In the genomic region with DNA sequence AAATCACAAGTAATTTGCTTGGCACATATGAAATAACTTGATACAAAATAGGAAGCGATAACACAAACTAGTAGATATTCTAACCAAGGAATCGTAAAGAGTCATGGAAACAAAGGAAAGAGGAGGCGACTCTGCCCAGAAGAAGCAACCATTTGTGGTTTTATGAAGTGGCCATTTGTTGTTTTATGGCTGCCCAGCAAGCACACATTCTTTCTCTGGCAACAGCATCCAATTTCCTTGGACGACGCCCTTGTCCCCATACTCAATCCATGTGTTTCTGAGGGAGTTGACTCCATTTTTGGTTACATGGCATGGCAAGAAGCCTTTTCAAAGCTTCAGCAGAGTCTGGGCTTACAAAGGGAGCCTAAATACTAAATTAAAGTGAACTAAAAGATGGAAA, we compare ENCODE assay signal across 12 cellular contexts.
DNase-seq lines count a peak whose midpoint lies in the region; ATAC-seq and TF ChIP-seq lines count a peak whose summit lies in the region.
"Had no signal": no experiment of that assay in that cellular context is flagged by ENCODE, and none has a peak within 500 bp of the region (broad histone marks: within the 10 kb centered on the region; RNA-seq: fewer than 3 reads in every experiment).

No MANE protein-coding gene starts in this region.

- TF ChIP-seq CTCF in AG10803 (conservative IDR thresholded peaks at IDR 0.05; ENCODE audit: low read length), result no peak

- no peak overlapping the region for H3K4me3 ChIP-seq in AG10803 (ENCODE audit: low read length)
- H3K4me3 ChIP-seq: SJCRH30 had no signal

- ATAC-seq in HG03378 (IDR thresholded peaks at IDR 0.05; ENCODE audit: unreplicated experiment), result no peak
- ATAC-seq: right cardiac atrium had no signal

- DNase-seq in AG10803 (ENCODE audit: low read depth) (peak; percentile 37), EH (ENCODE audit: low read depth) (peak; percentile 19), NCI-H748 treated with DMSO at 0.1 percent for 48 hours (lab: John Stamatoyannopoulos, UW) (peak; percentile 32), kidney tubule cell (ENCODE audit: low spot score) (peak; percentile 25), substantia nigra (lab: John Stamatoyannopoulos, UW) (no peak)
- no peak for DNase-seq in stimulated activated CD4-positive, alpha-beta T cell treated with anti-CD3 and anti-CD28 coated beads, Interleukin-12 subunit alpha, Interleukin-12 subunit beta, amount 100 ng/mL, for 4 hours
- DNase-seq: glutamatergic neuron; NCI-H146; right cardiac atrium; stimulated activated CD4-positive, alpha-beta T cell treated with anti-CD3 and anti-CD28 coated beads, Interleukin-2, amount 100 ng/mL, for 48 hours had no signal

- no peak overlapping the region for H3K27ac ChIP-seq in substantia nigra (ENCODE audit: low read depth, low read length, poor library complexity, severe bottlenecking)
- H3K27ac ChIP-seq: SJCRH30 had no signal

Comparison
In these comparisons a context has a peak if more than half of its experiments do, and no peak if none do; other contexts are left out.
1. DNase-seq: peak in AG10803 (single experiment), EH (single experiment), NCI-H748 treated with DMSO at 0.1 percent for 48 hours (single experiment) and kidney tubule cell (single experiment); none in substantia nigra (0 of 49) and stimulated activated CD4-positive, alpha-beta T cell treated with anti-CD3 and anti-CD28 coated beads, Interleukin-12 subunit alpha, Interleukin-12 subunit beta, amount 100 ng/mL, for 4 hours (single experiment).